Comparison of ENCODE assay signal across 8 cellular contexts in the genomic region with DNA sequence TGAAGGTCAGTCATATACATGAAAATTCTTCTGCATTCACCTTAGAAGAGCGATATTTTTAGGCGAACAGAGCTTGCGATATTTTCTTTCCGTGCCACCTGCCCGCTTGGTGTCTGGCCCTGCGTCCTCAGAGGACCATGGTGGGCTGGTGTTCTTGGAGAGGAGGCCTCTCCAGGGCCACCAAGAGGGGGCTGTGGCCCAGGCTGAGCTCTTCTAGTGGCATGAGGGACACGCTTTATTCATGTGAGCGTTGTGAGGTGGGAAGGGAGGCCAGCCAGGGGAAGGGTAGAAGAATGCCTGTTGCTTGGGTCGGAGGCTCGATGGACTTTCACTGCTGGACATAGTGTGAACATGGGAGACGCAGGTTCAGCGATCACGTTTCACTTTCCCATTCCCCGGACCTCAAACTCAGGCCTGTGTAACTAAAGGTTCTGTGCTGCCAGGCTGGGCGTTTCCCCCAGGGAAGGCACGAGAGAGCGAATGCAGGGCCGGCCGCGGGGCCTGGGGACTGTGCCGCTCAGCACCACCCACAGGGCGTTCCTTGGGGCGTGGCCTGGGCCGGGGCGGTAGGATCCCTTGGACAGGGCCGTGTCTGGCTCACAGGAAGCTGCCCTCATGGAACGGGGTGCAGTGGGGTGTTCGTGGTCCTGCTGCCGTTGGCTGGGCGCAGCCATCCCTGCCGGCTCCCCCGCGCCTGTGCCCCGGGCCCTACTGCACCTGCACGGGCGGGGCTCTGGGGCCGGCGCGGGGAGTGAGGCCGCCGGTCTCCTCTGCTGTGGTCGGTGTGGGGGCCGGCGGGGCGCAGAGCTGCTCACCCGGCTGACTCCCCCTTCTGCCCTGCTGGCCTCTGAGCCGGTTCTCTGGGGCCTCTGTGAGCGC. TPM values are rescaled to one million over a fixed set of nuclear protein-coding genes. Genes with fewer than 3 reads are reported as not detected.
DNase-seq lines count a peak whose midpoint lies in the region; ATAC-seq, FAIRE-seq and TF ChIP-seq lines count a peak whose summit lies in the region.

No MANE protein-coding gene starts in this region.

- DNase-seq in AG09309 (ENCODE audit: low read depth) (no peak), NCI-H526 treated with DMSO at 0.1 percent for 48 hours (lab: John Stamatoyannopoulos, UW) (peak; percentile 52), H1 (ENCODE audit: low read depth in 1 of 2, low spot score in 2 of 2) (peak in 1 of 2 experiments; percentile 94), mesenteric fat pad (ENCODE audit: low spot score) (peak; percentile 95)
- DNase-seq in activated CD8-positive, alpha-beta memory T cell treated with anti-CD3 and anti-CD28 coated beads for 1 hour (ENCODE audit: extremely low read depth in 1 of 2, low read depth in 1 of 2), result peak; percentile 61 to 81
- peak; percentile 59 for DNase-seq in stimulated activated CD8-positive, alpha-beta memory T cell treated with anti-CD3 and anti-CD28 coated beads, Interleukin-15, amount 100 ng/mL, for 24 hours (ENCODE audit: low read depth)

- CTCF ChIA-PET in H1 (lab: Charles Lee; ENCODE audit: partially characterized antibody), result interaction anchor here (0.6 to 1.8 kb wide), 12 partner anchors 9 to 259 kb away, joined by 3 to 9 read pairs (median 4); no protein-coding TSS in a partner anchor

- peak overlapping the region; percentile 24; the same call in 1 of the 2 replicates for H2BK5ac ChIP-seq in H1 (ENCODE audit: low read depth, low read length)

- H2BK20ac ChIP-seq in H1 (ENCODE audit: low read length), result no peak overlapping the region

- 0 out of 2 replicates have a peak overlapping the region, but pooled peaks have one; percentile 3 for H3K18ac ChIP-seq in H1 (ENCODE audit: extremely low read depth, low read length)

- no peak overlapping the region for H3K27ac ChIP-seq in H1 (ENCODE audit: low read depth, low read length)

- FAIRE-seq in H1 (lab: Jason Lieb, UNC), result peak; percentile 13

- H3K27me3 ChIP-seq in H1 (replicated peaks in 1 of 4; ENCODE audit: control insufficient read depth in 3 of 4, extremely low read depth in 1 of 4, insufficient read depth in 3 of 4, low read length in 3 of 4), result peaks cover 10 to 52% (median 41%) of the 10 kb centered on the region in 4 experiments

- TF ChIP-seq EP300 in H1 (IDR thresholded peaks at IDR 0.05; ENCODE audit: borderline replicate concordance in 1 of 2, low read depth in 2 of 2, low read length in 2 of 2), result no peak

- peak overlapping the region; percentile 27 for H4K91ac ChIP-seq in H1 (replicated peaks; ENCODE audit: insufficient read length, low read length)

- peak overlapping the region; percentile 87 for H3K4ac ChIP-seq in H1 (replicated peaks; ENCODE audit: insufficient read length, low read depth, low read length)

- peaks cover 18% of the 10 kb centered on the region; the same call in 1 of the 2 replicates for H3K23me2 ChIP-seq in H1 (ENCODE audit: low read depth, low read length)

- 16% methylated on average over 48 of the region's 48 CpGs; no CpG with 5 or more reads in 1 of the 2 experiments for WGBS in H1 (ENCODE audit: extremely low coverage in 1 of 2, insufficient coverage in 1 of 2, insufficient read length in 1 of 2, insufficient replicate concordance in 2 of 2, low coverage in 1 of 2, low lambda C conversion rate in 2 of 2, missing lambda C conversion rate in 1 of 2), 2 experiments

- H4K20me1 ChIP-seq in H1 (replicated peaks in 1 of 2; ENCODE audit: control insufficient read depth in 1 of 2, insufficient read depth in 2 of 2, low read length in 2 of 2), result peaks cover 5 to 12% of the 10 kb centered on the region in 2 experiments

- peak overlapping the region; percentile 73 to 83 for H3K4me2 ChIP-seq in H1 (ENCODE audit: insufficient read depth in 1 of 2, low read depth in 2 of 2, low read length in 2 of 2)

- TF ChIP-seq CTCF in AG09309 (IDR thresholded peaks at IDR 0.05; ENCODE audit: control insufficient read depth, insufficient read depth, low read depth, low read length, missing control alignments) (no peak), H1 (IDR thresholded peaks at IDR 0.05; ENCODE audit: control extremely low read depth in 1 of 3, insufficient read depth in 1 of 3, low read depth in 1 of 3, low read length in 3 of 3) (no peak)

- H3K4me3 ChIP-seq in AG09309 (ENCODE audit: control insufficient read depth, low read depth, low read length) (peak overlapping the region; percentile 49), H1 (ENCODE audit: extremely low read depth in 1 of 4, insufficient read depth in 2 of 4, low read depth in 3 of 4, low read length in 4 of 4) (peak overlapping the region; percentile 48 to 69 (median 58))

- TF ChIP-seq POLR2A in GM18951 (IDR thresholded peaks at IDR 0.05; ENCODE audit: extremely low read depth, insufficient read depth, insufficient read length) (peak; percentile 38), H1 (IDR thresholded peaks at IDR 0.05; ENCODE audit: control extremely low read depth in 1 of 2, low read depth in 2 of 2, low read length in 2 of 2) (peak in 1 of 2 experiments; percentile 78; a peak in 2 of 3 replicates)

- no peaks in the 10 kb centered on the region for H3K79me2 ChIP-seq in H1 (ENCODE audit: control insufficient read depth in 1 of 2, insufficient read depth in 2 of 2, low read length in 2 of 2)

- H2BK15ac ChIP-seq in H1 (ENCODE audit: low read length), result peak overlapping the region; percentile 76; the same call in 1 of the 2 replicates

- no peak overlapping the region for H2AK5ac ChIP-seq in H1 (ENCODE audit: low read depth, low read length)

- H3K56ac ChIP-seq in H1 (replicated peaks; ENCODE audit: insufficient read length, low read depth, low read length), result no peak overlapping the region

- peaks cover 0 to 16% (median 9%) of the 10 kb centered on the region in 4 experiments; a peak in 6 of 7 replicates for H3K4me1 ChIP-seq in H1 (replicated peaks in 1 of 4; ENCODE audit: control insufficient read depth in 3 of 4, insufficient read depth in 4 of 4, low read length in 3 of 4)

- no peak overlapping the region; the same call in 1 of the 2 replicates for H2BK12ac ChIP-seq in H1 (ENCODE audit: low read depth, low read length)

- no peak overlapping the region for H2BK120ac ChIP-seq in H1 (replicated peaks; ENCODE audit: low read depth, low read length)

- no peak overlapping the region for H3K23ac ChIP-seq in H1 (ENCODE audit: insufficient read length)

- H3K9ac ChIP-seq in H1 (replicated peaks in 1 of 4; ENCODE audit: extremely low read depth in 1 of 4, low read depth in 3 of 4, low read length in 3 of 4), result peak overlapping the region in 3 of 4 experiments; percentile 47 to 56 (median 51); a peak in 5 of 7 replicates

- in situ Hi-C loops in GM18951 (cut with MboI; ENCODE audit: low sequenced_read_pairs, unreplicated experiment), result no loop called here

- H3K14ac ChIP-seq in H1 (ENCODE audit: insufficient read length), result no peak overlapping the region

- ATAC-seq in HG03159 (IDR thresholded peaks at IDR 0.05; ENCODE audit: unreplicated experiment), result peak; percentile 90

- no peaks in the 10 kb centered on the region for H3K79me1 ChIP-seq in H1 (ENCODE audit: low read depth, low read length)

- POLR2A ChIA-PET in H1 (lab: Charles Lee; ENCODE audit: partially characterized antibody), result interaction anchor here (0.7 to 2.3 kb wide), 11 partner anchors 10 to 130 kb away, joined by 3 to 10 read pairs (median 3); no protein-coding TSS in a partner anchor

- TF ChIP-seq RAD21 in H1 (IDR thresholded peaks at IDR 0.05 in 1 of 2, conservative IDR thresholded peaks at IDR 0.05 in 1 of 2; ENCODE audit: low read depth in 2 of 2, low read length in 2 of 2), result no peak

- H4K8ac ChIP-seq in H1 (ENCODE audit: extremely low read depth, insufficient read depth, low read length), result peak overlapping the region; percentile 86

- H3K36me3 ChIP-seq in H1 (ENCODE audit: control insufficient read depth in 2 of 4, insufficient read depth in 4 of 4, low read length in 3 of 4), result no peaks in the 10 kb centered on the region

- no peaks in the 10 kb centered on the region for H3K9me3 ChIP-seq in H1 (ENCODE audit: insufficient read depth in 2 of 2, low read depth in 1 of 2, low read length in 1 of 2)

- H4K5ac ChIP-seq in H1 (ENCODE audit: insufficient read length, low read depth, low read length), result no peak overlapping the region

- peak overlapping the region; percentile 91 for H2AFZ ChIP-seq in H1 (ENCODE audit: low read length)

TF ChIP-seq in H1, 55 proteins besides CTCF, POLR2A, EP300 and RAD21 (continues in another document):
- TF ChIP-seq TBP (IDR thresholded peaks at IDR 0.05; ENCODE audit: low read depth, low read length), result peak; percentile 48; the same call in 1 of the 2 replicates
- TF ChIP-seq PHF8 (conservative IDR thresholded peaks at IDR 0.05; ENCODE audit: low read depth, low read length), result peak; percentile 64
- no peak for TF ChIP-seq TEAD4 (IDR thresholded peaks at IDR 0.05; ENCODE audit: low read depth, low read length)
- peak; percentile 61; the same call in 1 of the 2 replicates for TF ChIP-seq TAF1 (IDR thresholded peaks at IDR 0.05; ENCODE audit: low read depth, low read length)
- TF ChIP-seq JUND (IDR thresholded peaks at IDR 0.05; ENCODE audit: low read length), result 0 out of 2 replicates have a peak, but pooled peaks have one; percentile 21
- no peak for TF ChIP-seq CHD1 (IDR thresholded peaks at IDR 0.05; ENCODE audit: low read depth, low read length)
- TF ChIP-seq BACH1 (IDR thresholded peaks at IDR 0.05; ENCODE audit: low read length), result 0 out of 2 replicates have a peak, but pooled peaks have one; percentile 22
- TF ChIP-seq EZH2 (IDR thresholded peaks at IDR 0.05; ENCODE audit: low read depth, low read length, severe bottlenecking), result peak; percentile 32

RNA-seq across cellular contexts. Expression of gene CLPTM1L, which starts 40.7 kb away (rescaled TPM):
- 102 and 109 TPM in 2 replicates for total RNA-seq in H1 (2021; fragmentation: NEBNext Ultra II Directional; extraction: Animal tissue kit (Norgen Biotek cat#: 25700))
- 119 and 122 TPM in 2 replicates for polyA plus RNA-seq in H1 (2011; rRNA removed)
- polyA plus RNA-seq in H1 (2011; cell fraction: cytosol; rRNA removed), result 110 TPM
- 138 TPM for polyA plus RNA-seq in H1 (2011; cell fraction: nucleus; rRNA removed)
- polyA plus RNA-seq in H1 (2012, experiment 1 of 2), result 78.3 to 114 TPM (median 89.5 TPM) in 4 replicates
- polyA plus RNA-seq in H1 (2012, experiment 2 of 2), result 134 TPM
- 79.2 TPM for polyA plus RNA-seq in H1 (2013, experiment 1 of 2)
- polyA plus RNA-seq in H1 (2013, experiment 2 of 2), result 82.6 TPM
- polyA minus RNA-seq in H1 (2011; rRNA and poly(A)+ RNA removed), result 97.1 and 170 TPM in 2 replicates
- polyA minus RNA-seq in H1 (2011; cell fraction: cytosol; rRNA and poly(A)+ RNA removed), result 66.9 TPM
- polyA minus RNA-seq in H1 (2011; cell fraction: nucleus; rRNA and poly(A)+ RNA removed), result 56.8 TPM
- 112 TPM for total RNA-seq in mesenteric fat pad

RNA-seq across cellular contexts. Expression of gene SLC6A3, which starts 59.6 kb away (rescaled TPM):
- 0.46 and 0.48 TPM in 2 replicates for total RNA-seq in H1 (2021; fragmentation: NEBNext Ultra II Directional; extraction: Animal tissue kit (Norgen Biotek cat#: 25700))
- polyA plus RNA-seq in H1 (2011; rRNA removed), result 0.86 and 0.91 TPM in 2 replicates
- polyA plus RNA-seq in H1 (2011; cell fraction: cytosol; rRNA removed), result 0.57 TPM
- polyA plus RNA-seq in H1 (2011; cell fraction: nucleus; rRNA removed), result 1.9 TPM
- 0.55 to 0.88 TPM (median 0.75 TPM) in 4 replicates for polyA plus RNA-seq in H1 (2012, experiment 1 of 2)
- polyA plus RNA-seq in H1 (2012, experiment 2 of 2), result 0.58 TPM
- polyA plus RNA-seq in H1 (2013, experiment 1 of 2), result 0.77 TPM
- 0.94 TPM for polyA plus RNA-seq in H1 (2013, experiment 2 of 2)
- polyA minus RNA-seq in H1 (2011; rRNA and poly(A)+ RNA removed), result 1.0 and 1.1 TPM in 2 replicates
- polyA minus RNA-seq in H1 (2011; cell fraction: cytosol; rRNA and poly(A)+ RNA removed), result 0.44 TPM
- 0.50 TPM for polyA minus RNA-seq in H1 (2011; cell fraction: nucleus; rRNA and poly(A)+ RNA removed)
- not detected for total RNA-seq in mesenteric fat pad
